Comparison of ENCODE assay signal across 34 cellular contexts in the genomic region with DNA sequence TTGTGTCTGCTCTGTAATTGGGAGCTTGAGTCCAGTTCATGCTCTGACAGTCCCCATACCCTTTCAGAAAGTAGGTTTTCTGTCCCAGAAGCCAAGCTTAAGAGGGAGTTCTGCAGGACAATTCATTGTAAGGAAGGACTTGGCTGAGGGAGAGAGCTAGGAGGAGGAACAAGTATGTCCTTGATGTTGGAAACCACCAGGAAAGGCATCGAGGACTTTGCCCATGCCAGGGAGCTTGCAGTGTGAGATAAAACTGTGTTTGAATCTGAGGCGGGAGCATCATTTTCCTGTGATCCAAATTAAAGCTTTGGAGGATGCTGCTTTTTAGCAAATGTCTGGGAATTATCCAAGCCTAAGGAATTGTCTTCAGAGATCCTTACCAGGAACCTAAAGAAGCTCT.
"Had no signal": no experiment of that assay in that cellular context is flagged by ENCODE, and none has a peak within 500 bp of the region (broad histone marks: within the 10 kb centered on the region; RNA-seq: fewer than 3 reads in every experiment).

No MANE protein-coding gene starts in this region.

- H3K27me3 ChIP-seq: ascending aorta, breast epithelium, dorsolateral prefrontal cortex had no signal

- H3K4me1 Mint-ChIP-seq: activated CD4-positive, alpha-beta T cell treated with anti-CD3 and anti-CD28 coated beads for 36 hours; activated CD4-positive, alpha-beta T cell treated with anti-CD3 and anti-CD28 coated beads, Interleukin-2, amount 10 ng/mL, durations not matched to agents 24 days and 14 days; activated CD8-positive, alpha-beta memory T cell treated with anti-CD3 and anti-CD28 coated beads, Interleukin-2, amount 10 ng/mL, durations not matched to agents 7 days and 5 days; activated naive CD4-positive, alpha-beta T cell treated with anti-CD3 and anti-CD28 coated beads, Interleukin-2, amount 50 U/mL, for 24 hours; activated naive CD8-positive, alpha-beta T cell treated with anti-CD3 and anti-CD28 coated beads, Interleukin-2, amount 10 ng/mL, durations not matched to agents 7 days and 5 days; T-helper 17 cell had no signal

- H3K36me3 Mint-ChIP-seq: activated CD4-positive, alpha-beta memory T cell treated with anti-CD3 and anti-CD28 coated beads for 36 hours; activated CD8-positive, alpha-beta memory T cell treated with anti-CD3 and anti-CD28 coated beads, Interleukin-2, amount 10 ng/mL, durations not matched to agents 7 days and 5 days; activated naive CD4-positive, alpha-beta T cell treated with anti-CD3 and anti-CD28 coated beads, Interleukin-2, amount 50 U/mL, for 24 hours; activated naive CD8-positive, alpha-beta T cell treated with anti-CD3 and anti-CD28 coated beads, Interleukin-2, amount 10 ng/mL, durations not matched to agents 7 days and 5 days; brain had no signal

- H3K4me1 ChIP-seq: ascending aorta, breast epithelium had no signal

- H3K27me3 Mint-ChIP-seq: dendritic cell treated with granulocyte-macrophage colony-stimulating factor and Interleukin-4, amounts not matched to agents 40 ng/mL and 50 ng/mL, for 4 days had no signal

- ATAC-seq: activated CD4-positive, alpha-beta T cell treated with anti-CD3 and anti-CD28 coated beads for 36 hours; activated CD8-positive, alpha-beta memory T cell treated with anti-CD3 and anti-CD28 coated beads, Interleukin-2, amount 10 ng/mL, durations not matched to agents 7 days and 5 days; activated CD8-positive, alpha-beta T cell treated with anti-CD3 and anti-CD28 coated beads, Interleukin-2, amount 10 ng/mL, durations not matched to agents 7 days and 5 days; esophagus mucosa; T-helper 17 cell had no signal

- H3K36me3 ChIP-seq: ascending aorta, breast epithelium, cardiac muscle cell had no signal

- H3K9me3 Mint-ChIP-seq: activated CD4-positive, alpha-beta memory T cell treated with anti-CD3 and anti-CD28 coated beads for 36 hours; activated CD4-positive, alpha-beta T cell treated with anti-CD3 and anti-CD28 coated beads, Interleukin-2, amount 10 ng/mL, durations not matched to agents 24 days and 14 days; activated naive CD4-positive, alpha-beta T cell treated with anti-CD3 and anti-CD28 coated beads for 36 hours; activated naive CD4-positive, alpha-beta T cell treated with anti-CD3 and anti-CD28 coated beads, Interleukin-2, amount 50 U/mL, for 24 hours; activated naive CD8-positive, alpha-beta T cell treated with anti-CD3 and anti-CD28 coated beads, Interleukin-2, amount 10 ng/mL, durations not matched to agents 7 days and 5 days; activated T-helper 1 cell treated with anti-CD3 and anti-CD28 coated beads, Interleukin-12 subunit alpha, Interleukin-12 subunit beta, Interleukin-2, Interleukin-4 antibody, amounts not matched to agents 30 ng/mL and 10 ng/mL and 1 ng/mL, durations not matched to agents 14 hours and 24 hours and 36 hours; activated T-helper 2 cell treated with anti-CD3 and anti-CD28 coated beads, Interferon-gamma antibody, Interleukin-2, Interleukin-4, amounts not matched to agents 10 μg/mL and 5 μg/mL and 100 μg/mL, durations not matched to agents 14 hours and 24 hours and 36 hours; T-helper 2 cell treated with Interferon-gamma antibody and Interleukin-4, amounts not matched to agents 5 μg/mL and 100 μg/mL, for 36 hours had no signal

- DNase-seq: activated CD4-positive, alpha-beta memory T cell treated with anti-CD3 and anti-CD28 coated beads for 36 hours; activated CD4-positive, alpha-beta T cell treated with anti-CD3 and anti-CD28 coated beads for 36 hours; activated CD4-positive, CD25-positive, alpha-beta regulatory T cell; activated CD4-positive, CD25-positive, alpha-beta regulatory T cell treated with anti-CD3 and anti-CD28 coated beads, Interleukin-2, amount 50 U/mL, for 72 hours; activated CD8-positive, alpha-beta memory T cell treated with anti-CD3 and anti-CD28 coated beads, Interleukin-2, amount 10 ng/mL, durations not matched to agents 7 days and 5 days; activated CD8-positive, alpha-beta memory T cell treated with anti-CD3 and anti-CD28 coated beads, Interleukin-2, amount 50 U/mL, for 4 hours; activated CD8-positive, alpha-beta T cell treated with anti-CD3 and anti-CD28 coated beads, Interleukin-2, amount 10 ng/mL, durations not matched to agents 7 days and 5 days; activated effector memory CD4-positive, alpha-beta T cell treated with anti-CD3 and anti-CD28 coated beads, Interleukin-2, amount 50 U/mL, for 16 hours; activated naive CD4-positive, alpha-beta T cell treated with anti-CD3 and anti-CD28 coated beads for 36 hours; activated naive CD8-positive, alpha-beta T cell treated with anti-CD3 and anti-CD28 coated beads, Interleukin-2, amount 10 ng/mL, durations not matched to agents 7 days and 5 days; activated T-cell treated with anti-CD3 and anti-CD28 coated beads, Interleukin-2, amount 50 U/mL, for 1 hour; activated T-cell treated with anti-CD3 and anti-CD28 coated beads, Interleukin-2, amount 50 U/mL, for 48 hours; central memory CD4-positive, alpha-beta T cell; cerebellar nuclear complex; dorsolateral prefrontal cortex; effector memory CD4-positive, alpha-beta T cell; endodermal cell; foreskin fibroblast; head of caudate nucleus; T-helper 1 cell; T-helper 17 cell; T1000 had no signal

- H3K9me3 ChIP-seq: ascending aorta, breast epithelium had no signal

- H3K4me3 Mint-ChIP-seq: activated CD4-positive, alpha-beta memory T cell treated with anti-CD3 and anti-CD28 coated beads for 36 hours; activated CD4-positive, alpha-beta T cell treated with anti-CD3 and anti-CD28 coated beads for 36 hours; activated CD4-positive, alpha-beta T cell treated with anti-CD3 and anti-CD28 coated beads, Interleukin-2, amount 10 ng/mL, durations not matched to agents 24 days and 14 days; activated CD8-positive, alpha-beta memory T cell treated with anti-CD3 and anti-CD28 coated beads, Interleukin-2, amount 10 ng/mL, durations not matched to agents 7 days and 5 days; activated CD8-positive, alpha-beta T cell treated with anti-CD3 and anti-CD28 coated beads, Interleukin-2, amount 10 ng/mL, durations not matched to agents 7 days and 5 days; activated naive CD4-positive, alpha-beta T cell treated with anti-CD3 and anti-CD28 coated beads for 36 hours; activated naive CD4-positive, alpha-beta T cell treated with anti-CD3 and anti-CD28 coated beads, Interleukin-2, amount 50 U/mL, for 24 hours; activated naive CD8-positive, alpha-beta T cell treated with anti-CD3 and anti-CD28 coated beads, Interleukin-2, amount 10 ng/mL, durations not matched to agents 7 days and 5 days; activated T-helper 1 cell treated with anti-CD3 and anti-CD28 coated beads, Interleukin-12 subunit alpha, Interleukin-12 subunit beta, Interleukin-2, Interleukin-4 antibody, amounts not matched to agents 30 ng/mL and 10 ng/mL and 1 ng/mL, durations not matched to agents 14 hours and 24 hours and 36 hours; brain; dendritic cell treated with granulocyte-macrophage colony-stimulating factor and Interleukin-4, amounts not matched to agents 40 ng/mL and 50 ng/mL, for 4 days; endodermal cell; T-helper 17 cell; T-helper 2 cell treated with Interferon-gamma antibody and Interleukin-4, amounts not matched to agents 5 μg/mL and 100 μg/mL, for 36 hours had no signal

- H3K27ac Mint-ChIP-seq: activated CD4-positive, alpha-beta memory T cell treated with anti-CD3 and anti-CD28 coated beads for 36 hours; activated CD4-positive, alpha-beta T cell treated with anti-CD3 and anti-CD28 coated beads for 36 hours; activated CD4-positive, alpha-beta T cell treated with anti-CD3 and anti-CD28 coated beads, Interleukin-2, amount 10 ng/mL, durations not matched to agents 24 days and 14 days; activated CD8-positive, alpha-beta memory T cell treated with anti-CD3 and anti-CD28 coated beads, Interleukin-2, amount 10 ng/mL, durations not matched to agents 7 days and 5 days; activated CD8-positive, alpha-beta T cell treated with anti-CD3 and anti-CD28 coated beads, Interleukin-2, amount 10 ng/mL, durations not matched to agents 7 days and 5 days; activated naive CD4-positive, alpha-beta T cell treated with anti-CD3 and anti-CD28 coated beads for 36 hours; activated naive CD4-positive, alpha-beta T cell treated with anti-CD3 and anti-CD28 coated beads, Interleukin-2, amount 50 U/mL, for 24 hours; activated naive CD8-positive, alpha-beta T cell treated with anti-CD3 and anti-CD28 coated beads, Interleukin-2, amount 10 ng/mL, durations not matched to agents 7 days and 5 days; activated T-helper 1 cell treated with anti-CD3 and anti-CD28 coated beads, Interleukin-12 subunit alpha, Interleukin-12 subunit beta, Interleukin-2, Interleukin-4 antibody, amounts not matched to agents 30 ng/mL and 10 ng/mL and 1 ng/mL, durations not matched to agents 14 hours and 24 hours and 36 hours; activated T-helper 2 cell treated with anti-CD3 and anti-CD28 coated beads, Interferon-gamma antibody, Interleukin-2, Interleukin-4, amounts not matched to agents 10 μg/mL and 5 μg/mL and 100 μg/mL, durations not matched to agents 14 hours and 24 hours and 36 hours; dendritic cell treated with granulocyte-macrophage colony-stimulating factor and Interleukin-4, amounts not matched to agents 40 ng/mL and 50 ng/mL, for 4 days; endodermal cell; T-helper 17 cell; T-helper 2 cell treated with Interferon-gamma antibody and Interleukin-4, amounts not matched to agents 5 μg/mL and 100 μg/mL, for 36 hours had no signal

- H3K27ac ChIP-seq: ascending aorta, breast epithelium, cardiac muscle cell, coronary artery, dorsolateral prefrontal cortex had no signal

- H3K4me3 ChIP-seq: ascending aorta, breast epithelium, cardiac muscle cell, coronary artery, dorsolateral prefrontal cortex had no signal
